8 cellular contexts compared by ENCODE assay signal in the genomic region with DNA sequence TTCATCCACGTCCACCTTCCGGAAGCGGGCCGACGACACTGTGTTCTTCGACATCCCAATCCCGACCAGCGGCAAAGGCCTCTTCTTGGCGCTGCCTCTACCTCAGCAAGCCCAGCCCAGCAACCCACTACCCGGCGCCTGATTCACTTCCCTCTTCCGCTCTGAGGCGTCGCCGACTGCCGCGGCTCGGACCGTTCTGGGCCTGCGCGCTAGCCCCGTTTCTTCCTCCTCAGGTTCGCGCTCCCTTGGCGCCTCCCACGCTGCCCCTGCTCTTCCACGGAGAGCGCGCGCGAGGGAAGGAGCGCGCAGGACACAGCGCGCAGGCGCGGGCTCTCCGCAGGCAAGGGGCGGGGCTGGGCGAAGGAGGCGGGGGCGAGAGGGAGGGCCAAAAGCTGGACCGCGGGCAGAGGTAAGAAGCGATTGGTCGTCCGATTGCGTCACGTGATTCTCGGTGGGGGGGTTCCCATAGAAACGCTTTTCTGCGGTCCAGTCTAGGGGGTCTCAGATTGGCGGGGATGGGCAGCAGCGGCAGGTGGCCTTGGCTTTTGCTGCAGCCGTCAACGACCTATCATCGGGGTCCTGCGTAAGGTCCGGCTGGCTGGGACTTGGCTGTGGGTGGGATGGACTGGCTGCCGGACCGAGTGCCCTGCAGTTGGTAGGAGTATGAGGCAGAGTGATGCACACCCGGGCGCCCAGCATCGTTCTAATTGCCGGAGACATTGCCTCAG. TPM values are rescaled to one million over a fixed set of nuclear protein-coding genes. Genes with fewer than 3 reads are reported as not detected.
DNase-seq lines count a peak whose midpoint lies in the region; ATAC-seq and TF ChIP-seq lines count a peak whose summit lies in the region.

Gene ARPC5 (minus strand): TSS at position 178 of the 728 bp plus-strand sequence. CDS start 124 bp downstream, at position 54.

- intact Hi-C loops in activated CD4-positive, alpha-beta T cell treated with anti-CD3 and anti-CD28 coated beads for 36 hours (cut with DNase I, micrococcal nuclease) = loop anchor here (1.0 to 10.0 kb wide), 18 partner anchors 17 to 1682 kb away; partner anchors contain the start of genes IVNS1ABP (in 2 of the 2), C1orf21 (in 1 of the 2), DHX9 (in 1 of the 2) and EDEM3 (in 1 of the 2)

- no peaks in the 10 kb centered on the region for H3K27me3 Mint-ChIP-seq in activated CD4-positive, alpha-beta T cell treated with anti-CD3 and anti-CD28 coated beads for 36 hours

- no peaks in the 10 kb centered on the region for H3K9me3 Mint-ChIP-seq in activated CD4-positive, alpha-beta T cell treated with anti-CD3 and anti-CD28 coated beads for 36 hours (ENCODE audit: low read depth)

- H3K27ac Mint-ChIP-seq in activated CD4-positive, alpha-beta T cell treated with anti-CD3 and anti-CD28 coated beads for 36 hours = peak within 1 kb of the TSS; percentile 100

- no peak for TF ChIP-seq CTCF in choroid plexus epithelial cell (conservative IDR thresholded peaks at IDR 0.05; ENCODE audit: low read depth, low read length)

- peak within 1 kb of the TSS; percentile 76 for H3K4me3 ChIP-seq in choroid plexus epithelial cell (ENCODE audit: low read depth, low read length)

- peak; percentile 94 for TF ChIP-seq POLR2A in GM19193 (IDR thresholded peaks at IDR 0.05; ENCODE audit: extremely low read depth, insufficient read depth, insufficient read length)

- ATAC-seq in HG03439 (IDR thresholded peaks at IDR 0.05; ENCODE audit: unreplicated experiment) = peak; percentile 89
- peak; percentile 90 for ATAC-seq in activated CD4-positive, alpha-beta T cell treated with anti-CD3 and anti-CD28 coated beads for 36 hours

- H3K4me3 Mint-ChIP-seq in activated CD4-positive, alpha-beta T cell treated with anti-CD3 and anti-CD28 coated beads for 36 hours = peak within 1 kb of the TSS; percentile 97

- DNase-seq in AG20443 (ENCODE audit: low spot score) (peak; percentile 98), NCI-H524 (lab: John Stamatoyannopoulos, UW) (peak; percentile 94 to 95), choroid plexus epithelial cell (ENCODE audit: low read depth) (peak; percentile 99), kidney glomerular epithelial cell (lab: John Stamatoyannopoulos, UW) (peak; percentile 100)
- DNase-seq in activated CD4-positive, alpha-beta T cell treated with anti-CD3 and anti-CD28 coated beads for 36 hours = peak; percentile 98
- peak; percentile 89 to 96 for DNase-seq in stimulated activated CD4-positive, alpha-beta T cell treated with anti-CD3 and anti-CD28 coated beads, Interleukin-1b, Interleukin-23, amount 100 ng/mL, for 1 hour (ENCODE audit: low read depth in 2 of 2)

- peaks cover 13% of the 10 kb centered on the region for H3K36me3 Mint-ChIP-seq in activated CD4-positive, alpha-beta T cell treated with anti-CD3 and anti-CD28 coated beads for 36 hours (ENCODE audit: low read depth)

- POLR2A ChIA-PET in activated CD4-positive, alpha-beta T cell treated with anti-CD3 and anti-CD28 coated beads for 36 hours (lab: Charles Lee) = interaction anchor here (0.5 to 0.6 kb wide), 3 partner anchors 9 to 431 kb away, joined by 3 to 4 read pairs (median 4); no protein-coding TSS in a partner anchor

- peaks cover 32% of the 10 kb centered on the region for H3K4me1 Mint-ChIP-seq in activated CD4-positive, alpha-beta T cell treated with anti-CD3 and anti-CD28 coated beads for 36 hours

- CTCF ChIA-PET in activated CD4-positive, alpha-beta T cell treated with anti-CD3 and anti-CD28 coated beads for 36 hours (lab: Charles Lee) = no interaction called here

RNA-seq across cellular contexts. Expression of gene ARPC5, which starts in this region (rescaled TPM):
- 100 to 1,000 TPM; 115 to 165 TPM for total RNA-seq in activated CD4-positive, alpha-beta T cell treated with anti-CD3 and anti-CD28 coated beads for 36 hours

Comparison
In these comparisons a context has a peak if more than half of its experiments do, and no peak if none do; other contexts are left out.
1. Peak in every context shown above with its lines: DNase-seq, ATAC-seq and H3K4me3 ChIP-seq.